ENCODE assay signal across 8 cellular contexts in genomic region chr20:846894-847278, GRCh38. TPM values are rescaled to one million over a fixed set of nuclear protein-coding genes. Genes with fewer than 3 reads are reported as not detected.
DNase-seq lines count a peak whose midpoint lies in the region; ATAC-seq and TF ChIP-seq lines count a peak whose summit lies in the region.

No MANE protein-coding gene starts in this region.

- 8% methylated on average over 7 of the region's 7 CpGs for WGBS in thymus

- no peak overlapping the region for H3K27ac ChIP-seq in WERI-Rb-1
- peak overlapping the region; percentile 85 for H3K27ac ChIP-seq in thymus (ENCODE audit: low read depth)

- no peak overlapping the region for H3K4me3 ChIP-seq in WERI-Rb-1 (ENCODE audit: low read depth, low read length)
- peak overlapping the region; percentile 72 for H3K4me3 ChIP-seq in thymus (ENCODE audit: low read length)

- no peak for ATAC-seq in SK-N-SH treated with all-trans-retinoic acid at 6 μM for 48 hours

- H3K4me1 ChIP-seq in thymus (ENCODE audit: control insufficient read depth, insufficient read depth, low read length) = peaks cover 34% of the 10 kb centered on the region

- H3K9me3 ChIP-seq in WERI-Rb-1 (ENCODE audit: severe bottlenecking) = peaks cover 3% of the 10 kb centered on the region
- H3K9me3 ChIP-seq in thymus (ENCODE audit: control insufficient read depth) = no peaks in the 10 kb centered on the region

- peak; percentile 20 for DNase-seq in NCI-H2227 (lab: John Stamatoyannopoulos, UW; ENCODE audit: unreplicated experiment)
- no peak for DNase-seq in NCI-H2227 treated with DMSO at 0.1 percent for 48 hours (lab: John Stamatoyannopoulos, UW)
- no peak for DNase-seq in WERI-Rb-1
- peak; percentile 44 for DNase-seq in effector CD8-positive, alpha-beta T cell (lab: John Stamatoyannopoulos, UW)
- no peak for DNase-seq in NCI-H187 treated with DMSO at 0.1 percent for 48 hours (lab: John Stamatoyannopoulos, UW)
- DNase-seq in 8988T = no peak

- TF ChIP-seq CTCF in WERI-Rb-1 (IDR thresholded peaks at IDR 0.05; ENCODE audit: low read depth, low read length) = 0 out of 2 replicates have a peak, but pooled peaks have one; percentile 2

- H3K36me3 ChIP-seq in WERI-Rb-1 (peaks cover 12% of the 10 kb centered on the region), thymus (ENCODE audit: control insufficient read depth, insufficient read depth) (no peaks in the 10 kb centered on the region)

- H3K27me3 ChIP-seq in WERI-Rb-1 (ENCODE audit: insufficient read depth, low read depth, severe bottlenecking) (no peaks in the 10 kb centered on the region), thymus (ENCODE audit: control insufficient read depth, insufficient read depth) (peaks cover 10% of the 10 kb centered on the region)

TF ChIP-seq in SK-N-SH treated with all-trans-retinoic acid at 6 μM for 48 hours, 23 proteins besides CTCF, POLR2A, EP300 and RAD21:
- TF ChIP-seq OSR1 (CRISPR knock-in tag; IDR thresholded peaks at IDR 0.05) (no peak), ZNF70 (CRISPR knock-in tag; IDR thresholded peaks at IDR 0.05) (no peak), ESRRG (CRISPR knock-in tag; IDR thresholded peaks at IDR 0.05) (no peak), ISL1 (CRISPR knock-in tag; IDR thresholded peaks at IDR 0.05) (no peak), CSDC2 (CRISPR knock-in tag; IDR thresholded peaks at IDR 0.05) (no peak), ZNF565 (CRISPR knock-in tag; conservative IDR thresholded peaks at IDR 0.05; ENCODE audit: low read depth) (no peak), ARNTL (CRISPR knock-in tag; IDR thresholded peaks at IDR 0.05; ENCODE audit: borderline replicate concordance, low read depth) (no peak), ZC3H10 (CRISPR knock-in tag; IDR thresholded peaks at IDR 0.05) (no peak), SNAI2 (CRISPR knock-in tag; IDR thresholded peaks at IDR 0.05) (no peak), TCF4 (CRISPR knock-in tag; IDR thresholded peaks at IDR 0.05; ENCODE audit: borderline replicate concordance) (no peak), ZFP30 (CRISPR knock-in tag; IDR thresholded peaks at IDR 0.05) (no peak), POU6F1 (CRISPR knock-in tag; IDR thresholded peaks at IDR 0.05; ENCODE audit: borderline replicate concordance, low read depth) (no peak), TOX (CRISPR knock-in tag; IDR thresholded peaks at IDR 0.05; ENCODE audit: borderline replicate concordance) (no peak), ZNF8 (CRISPR knock-in tag; IDR thresholded peaks at IDR 0.05) (no peak)
- TF ChIP-seq, protein P1, sequence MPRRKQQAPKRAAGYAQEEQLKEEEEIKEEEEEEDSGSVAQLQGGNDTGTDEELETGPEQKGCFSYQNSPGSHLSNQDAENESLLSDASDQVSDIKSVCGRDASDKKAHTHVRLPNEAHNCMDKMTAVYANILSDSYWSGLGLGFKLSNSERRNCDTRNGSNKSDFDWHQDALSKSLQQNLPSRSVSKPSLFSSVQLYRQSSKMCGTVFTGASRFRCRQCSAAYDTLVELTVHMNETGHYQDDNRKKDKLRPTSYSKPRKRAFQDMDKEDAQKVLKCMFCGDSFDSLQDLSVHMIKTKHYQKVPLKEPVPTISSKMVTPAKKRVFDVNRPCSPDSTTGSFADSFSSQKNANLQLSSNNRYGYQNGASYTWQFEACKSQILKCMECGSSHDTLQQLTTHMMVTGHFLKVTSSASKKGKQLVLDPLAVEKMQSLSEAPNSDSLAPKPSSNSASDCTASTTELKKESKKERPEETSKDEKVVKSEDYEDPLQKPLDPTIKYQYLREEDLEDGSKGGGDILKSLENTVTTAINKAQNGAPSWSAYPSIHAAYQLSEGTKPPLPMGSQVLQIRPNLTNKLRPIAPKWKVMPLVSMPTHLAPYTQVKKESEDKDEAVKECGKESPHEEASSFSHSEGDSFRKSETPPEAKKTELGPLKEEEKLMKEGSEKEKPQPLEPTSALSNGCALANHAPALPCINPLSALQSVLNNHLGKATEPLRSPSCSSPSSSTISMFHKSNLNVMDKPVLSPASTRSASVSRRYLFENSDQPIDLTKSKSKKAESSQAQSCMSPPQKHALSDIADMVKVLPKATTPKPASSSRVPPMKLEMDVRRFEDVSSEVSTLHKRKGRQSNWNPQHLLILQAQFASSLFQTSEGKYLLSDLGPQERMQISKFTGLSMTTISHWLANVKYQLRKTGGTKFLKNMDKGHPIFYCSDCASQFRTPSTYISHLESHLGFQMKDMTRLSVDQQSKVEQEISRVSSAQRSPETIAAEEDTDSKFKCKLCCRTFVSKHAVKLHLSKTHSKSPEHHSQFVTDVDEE (CRISPR knock-in tag; IDR thresholded peaks at IDR 0.05) = no peak
- TF ChIP-seq, protein P2, sequence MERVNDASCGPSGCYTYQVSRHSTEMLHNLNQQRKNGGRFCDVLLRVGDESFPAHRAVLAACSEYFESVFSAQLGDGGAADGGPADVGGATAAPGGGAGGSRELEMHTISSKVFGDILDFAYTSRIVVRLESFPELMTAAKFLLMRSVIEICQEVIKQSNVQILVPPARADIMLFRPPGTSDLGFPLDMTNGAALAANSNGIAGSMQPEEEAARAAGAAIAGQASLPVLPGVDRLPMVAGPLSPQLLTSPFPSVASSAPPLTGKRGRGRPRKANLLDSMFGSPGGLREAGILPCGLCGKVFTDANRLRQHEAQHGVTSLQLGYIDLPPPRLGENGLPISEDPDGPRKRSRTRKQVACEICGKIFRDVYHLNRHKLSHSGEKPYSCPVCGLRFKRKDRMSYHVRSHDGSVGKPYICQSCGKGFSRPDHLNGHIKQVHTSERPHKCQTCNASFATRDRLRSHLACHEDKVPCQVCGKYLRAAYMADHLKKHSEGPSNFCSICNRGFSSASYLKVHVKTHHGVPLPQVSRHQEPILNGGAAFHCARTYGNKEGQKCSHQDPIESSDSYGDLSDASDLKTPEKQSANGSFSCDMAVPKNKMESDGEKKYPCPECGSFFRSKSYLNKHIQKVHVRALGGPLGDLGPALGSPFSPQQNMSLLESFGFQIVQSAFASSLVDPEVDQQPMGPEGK (CRISPR knock-in tag; IDR thresholded peaks at IDR 0.05; ENCODE audit: borderline replicate concordance) = no peak
- TF ChIP-seq, protein P3, sequence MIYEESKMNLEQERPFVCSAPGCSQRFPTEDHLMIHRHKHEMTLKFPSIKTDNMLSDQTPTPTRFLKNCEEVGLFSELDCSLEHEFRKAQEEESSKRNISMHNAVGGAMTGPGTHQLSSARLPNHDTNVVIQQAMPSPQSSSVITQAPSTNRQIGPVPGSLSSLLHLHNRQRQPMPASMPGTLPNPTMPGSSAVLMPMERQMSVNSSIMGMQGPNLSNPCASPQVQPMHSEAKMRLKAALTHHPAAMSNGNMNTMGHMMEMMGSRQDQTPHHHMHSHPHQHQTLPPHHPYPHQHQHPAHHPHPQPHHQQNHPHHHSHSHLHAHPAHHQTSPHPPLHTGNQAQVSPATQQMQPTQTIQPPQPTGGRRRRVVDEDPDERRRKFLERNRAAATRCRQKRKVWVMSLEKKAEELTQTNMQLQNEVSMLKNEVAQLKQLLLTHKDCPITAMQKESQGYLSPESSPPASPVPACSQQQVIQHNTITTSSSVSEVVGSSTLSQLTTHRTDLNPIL (CRISPR knock-in tag; IDR thresholded peaks at IDR 0.05; ENCODE audit: low read depth) = no peak

RNA-seq across cellular contexts. Expression of gene FAM110A, which starts 13.4 kb away (rescaled TPM):
- 15.2 TPM for polyA plus RNA-seq in thymus

Comparison
In these comparisons a context has a peak if more than half of its experiments do, and no peak if none do; other contexts are left out.
1. DNase-seq: peak in NCI-H2227 (single experiment) and effector CD8-positive, alpha-beta T cell (single experiment); none in NCI-H2227 treated with DMSO at 0.1 percent for 48 hours (single experiment), WERI-Rb-1 (single experiment), NCI-H187 treated with DMSO at 0.1 percent for 48 hours (single experiment) and 8988T (single experiment).